1 cellular context compared by ENCODE assay signal in genomic region chr4:26613735-26614134, GRCh38.
TF ChIP-seq lines count a peak whose summit lies in the region.

No MANE protein-coding gene starts in this region.

TF ChIP-seq in IMR-90, 13 proteins besides CTCF, POLR2A, EP300 and RAD21:
- no peak for TF ChIP-seq USF2 (IDR thresholded peaks at IDR 0.05; ENCODE audit: low read depth, low read length)
- no peak for TF ChIP-seq SMC3 (IDR thresholded peaks at IDR 0.05; ENCODE audit: low read depth, low read length)
- no peak for TF ChIP-seq RCOR1 (IDR thresholded peaks at IDR 0.05; ENCODE audit: insufficient replicate concordance, low read length)
- no peak for TF ChIP-seq BHLHE40 (IDR thresholded peaks at IDR 0.05; ENCODE audit: low read depth, low read length)
- no peak for TF ChIP-seq ELK1 (IDR thresholded peaks at IDR 0.05; ENCODE audit: borderline replicate concordance, low read depth, low read length)
- TF ChIP-seq MXI1 (IDR thresholded peaks at IDR 0.05; ENCODE audit: borderline replicate concordance, low read depth, low read length): no peak
- TF ChIP-seq NFE2L2 (IDR thresholded peaks at IDR 0.05; ENCODE audit: low read depth, low read length): no peak
- no peak for TF ChIP-seq CHD1 (IDR thresholded peaks at IDR 0.05; ENCODE audit: low read depth, low read length)
- TF ChIP-seq MAZ (IDR thresholded peaks at IDR 0.05; ENCODE audit: borderline replicate concordance, low read depth, low read length): no peak
- no peak for TF ChIP-seq FOS (IDR thresholded peaks at IDR 0.05; ENCODE audit: low read depth, low read length)
- no peak for TF ChIP-seq MAFK (IDR thresholded peaks at IDR 0.05; ENCODE audit: low read depth, low read length)
- no peak for TF ChIP-seq CEBPB (IDR thresholded peaks at IDR 0.05; ENCODE audit: low read depth, low read length)
- no peak for TF ChIP-seq RFX5 (IDR thresholded peaks at IDR 0.05; ENCODE audit: low read depth, low read length)
